In the genomic region with DNA sequence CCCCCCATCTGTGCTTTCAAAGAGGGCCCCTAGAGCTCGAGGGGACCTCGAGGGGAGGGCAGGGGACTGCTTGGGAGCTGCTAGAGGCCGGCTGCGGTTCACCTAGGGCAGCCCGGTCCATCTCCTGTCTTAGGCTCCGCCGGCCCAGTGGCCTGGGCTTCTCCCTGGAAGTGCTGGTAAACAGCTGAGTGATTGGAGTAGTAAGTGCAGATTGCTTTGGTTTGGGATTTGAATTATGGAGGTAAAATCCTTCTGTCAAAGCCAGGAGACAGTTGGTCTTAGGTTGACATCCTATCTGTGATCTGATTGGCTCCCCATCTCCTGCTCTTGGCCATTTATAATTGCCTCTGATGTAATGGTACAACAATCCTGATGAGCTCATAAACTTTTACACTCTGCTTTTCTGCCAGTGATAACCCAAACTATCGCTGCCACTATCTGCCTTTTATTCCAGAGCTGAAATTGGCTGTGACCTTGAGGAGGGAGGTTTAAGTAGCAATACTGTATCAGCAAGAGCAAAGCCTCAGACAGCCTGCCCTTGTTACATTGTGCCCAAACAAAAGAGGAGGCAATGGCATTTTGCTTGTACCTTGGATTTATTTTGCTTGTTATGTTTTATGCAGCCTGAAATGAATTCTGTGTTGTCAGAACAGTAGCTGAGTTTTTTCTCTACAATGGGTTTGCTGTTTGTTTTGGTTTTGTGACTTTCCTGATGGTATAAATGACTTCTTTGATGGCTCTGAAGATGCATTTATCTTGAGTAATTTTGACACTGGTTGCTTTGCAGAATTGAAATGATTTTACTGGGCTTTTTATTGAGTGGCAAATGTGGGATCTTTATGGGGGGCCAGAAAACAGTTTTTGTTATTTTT, we compare ENCODE assay signal across 8 cellular contexts. TPM values are rescaled to one million over a fixed set of nuclear protein-coding genes. Genes with fewer than 3 reads are reported as not detected.
DNase-seq lines count a peak whose midpoint lies in the region; ATAC-seq and TF ChIP-seq lines count a peak whose summit lies in the region.

No MANE protein-coding gene starts in this region.

- H3K9me3 Mint-ChIP-seq in activated CD4-positive, alpha-beta T cell treated with anti-CD3 and anti-CD28 coated beads for 36 hours (ENCODE audit: low read depth) = no peaks in the 10 kb centered on the region

- H3K4me3 ChIP-seq in heart left ventricle (peak overlapping the region; percentile 80 to 96 (median 92)), parathyroid adenoma (ENCODE audit: low read depth, low read length) (peak overlapping the region; percentile 66)

- H3K4me1 ChIP-seq in heart left ventricle = peaks cover 21 to 72% (median 68%) of the 10 kb centered on the region in 12 donors
- H3K4me1 ChIP-seq in parathyroid adenoma = peaks cover 31% of the 10 kb centered on the region

- peak; percentile 45 for ATAC-seq in activated CD4-positive, alpha-beta T cell treated with anti-CD3 and anti-CD28 coated beads for 36 hours
- ATAC-seq in heart left ventricle = peak; percentile 56 to 76 (median 68)
- no peak for ATAC-seq in GM19351 (IDR thresholded peaks at IDR 0.05; ENCODE audit: unreplicated experiment)

- DNase-seq in activated CD4-positive, alpha-beta T cell treated with anti-CD3 and anti-CD28 coated beads for 36 hours = peak; percentile 50
- DNase-seq in activated CD4-positive, alpha-beta T cell treated with anti-CD3 and anti-CD28 coated beads, Interleukin-2, amount 50 U/mL, for 4 hours = no peak
- DNase-seq in M059J (ENCODE audit: low read depth) (peak; percentile 98), RKO (ENCODE audit: low spot score) (peak; percentile 98), amygdala (lab: John Stamatoyannopoulos, UW) (peak in 36 of 56 donors; percentile 4 to 72 (median 36)), heart left ventricle (peak in 4 of 5 donors; percentile 42 to 71 (median 58))

- H2AFZ ChIP-seq in parathyroid adenoma = no peak overlapping the region

- H3K36me3 ChIP-seq in heart left ventricle (peaks cover 0 to 4% (median 0%) of the 10 kb centered on the region in 9 donors), parathyroid adenoma (ENCODE audit: control insufficient read depth, insufficient read depth, low read length) (no peaks in the 10 kb centered on the region)

- no peak overlapping the region for H3K9ac ChIP-seq in parathyroid adenoma

- no peak overlapping the region for H3K4me3 Mint-ChIP-seq in activated CD4-positive, alpha-beta T cell treated with anti-CD3 and anti-CD28 coated beads for 36 hours

- 0 to 1% (median 0%) methylated on average over 7 to 8 of the region's 8 CpGs for WGBS in heart left ventricle, 4 donors

- H3K9me3 ChIP-seq in heart left ventricle = no peaks in the 10 kb centered on the region
- H3K9me3 ChIP-seq in parathyroid adenoma (ENCODE audit: control insufficient read depth, low read length) = no peaks in the 10 kb centered on the region

- CTCF ChIA-PET in activated CD4-positive, alpha-beta T cell treated with anti-CD3 and anti-CD28 coated beads for 36 hours (lab: Charles Lee) = interaction anchor here (0.5 to 4.1 kb wide), 22 partner anchors 10 to 869 kb away, joined by 3 to 41 read pairs (median 5); a partner anchor contains a TSS

- H3K27me3 Mint-ChIP-seq in activated CD4-positive, alpha-beta T cell treated with anti-CD3 and anti-CD28 coated beads for 36 hours = no peaks in the 10 kb centered on the region

- TF ChIP-seq POLR2A in heart left ventricle (IDR thresholded peaks at IDR 0.05) = peak in 1 of 2 donors; percentile 63

- POLR2A ChIA-PET in activated CD4-positive, alpha-beta T cell treated with anti-CD3 and anti-CD28 coated beads for 36 hours (lab: Charles Lee) = interaction anchor here (0.6 to 7.4 kb wide), 10 partner anchors 15 to 115 kb away, joined by 3 to 83 read pairs (median 4); a partner anchor contains a TSS

- TF ChIP-seq CTCF in heart left ventricle (IDR thresholded peaks at IDR 0.05) (no peak), parathyroid adenoma (IDR thresholded peaks at IDR 0.05) (no peak)

- peaks cover 0 to 4% (median 0%) of the 10 kb centered on the region in 9 donors for H3K27me3 ChIP-seq in heart left ventricle
- H3K27me3 ChIP-seq in parathyroid adenoma (ENCODE audit: control insufficient read depth, insufficient read depth, low read length) = no peaks in the 10 kb centered on the region

- H3K27ac ChIP-seq in heart left ventricle (peak overlapping the region; percentile 89 to 98 (median 96)), parathyroid adenoma (peak overlapping the region; percentile 63)

- peak overlapping the region; percentile 74 for H3K4me2 ChIP-seq in parathyroid adenoma (ENCODE audit: low read length)

- H3K27ac Mint-ChIP-seq in activated CD4-positive, alpha-beta T cell treated with anti-CD3 and anti-CD28 coated beads for 36 hours = no peak overlapping the region

- peaks cover 1% of the 10 kb centered on the region for H3K36me3 Mint-ChIP-seq in activated CD4-positive, alpha-beta T cell treated with anti-CD3 and anti-CD28 coated beads for 36 hours (ENCODE audit: low read depth)

- peaks cover 19% of the 10 kb centered on the region for H3K4me1 Mint-ChIP-seq in activated CD4-positive, alpha-beta T cell treated with anti-CD3 and anti-CD28 coated beads for 36 hours

- peaks cover 7% of the 10 kb centered on the region for H3K79me2 ChIP-seq in parathyroid adenoma

- intact Hi-C loops in activated CD4-positive, alpha-beta T cell treated with anti-CD3 and anti-CD28 coated beads for 36 hours (cut with DNase I, micrococcal nuclease) = loop anchor here (1.0 to 10.0 kb wide), 6 partner anchors 23 to 1953 kb away; a partner anchor contains a TSS
- intact Hi-C loops in heart left ventricle (cut with DNase I) = loop anchor here in 8 of 10 donors (1.0 to 5.0 kb wide), 6 partner anchors 25 to 90 kb away; a partner anchor contains a TSS

RNA-seq across cellular contexts. Expression of a gene that starts 2.4 kb away (rescaled TPM):
- 100 to 1,000 TPM in 1 of 2 experiments, 10 to 100 TPM in 1; 73.1 to 112 TPM for total RNA-seq in activated CD4-positive, alpha-beta T cell treated with anti-CD3 and anti-CD28 coated beads for 36 hours
- total RNA-seq in M059J (2014; rRNA removed; shearing (Covaris generic)) = 18.1 and 26.2 TPM in 2 replicates
- 10 to 100 TPM; 29.0 to 73.9 (median 49.9) TPM for total RNA-seq in heart left ventricle
- 10 to 100 TPM; 14.1 to 33.0 TPM for polyA plus RNA-seq in heart left ventricle

Comparison
In these comparisons a context has a peak if more than half of its experiments do, and no peak if none do; other contexts are left out.
1. DNase-seq: peak in activated CD4-positive, alpha-beta T cell treated with anti-CD3 and anti-CD28 coated beads for 36 hours (single experiment), M059J (single experiment), RKO (single experiment), amygdala (36 of 56) and heart left ventricle (4 of 5); none in activated CD4-positive, alpha-beta T cell treated with anti-CD3 and anti-CD28 coated beads, Interleukin-2, amount 50 U/mL, for 4 hours (0 of 2).